27 cellular contexts compared by ENCODE assay signal in the genomic region with DNA sequence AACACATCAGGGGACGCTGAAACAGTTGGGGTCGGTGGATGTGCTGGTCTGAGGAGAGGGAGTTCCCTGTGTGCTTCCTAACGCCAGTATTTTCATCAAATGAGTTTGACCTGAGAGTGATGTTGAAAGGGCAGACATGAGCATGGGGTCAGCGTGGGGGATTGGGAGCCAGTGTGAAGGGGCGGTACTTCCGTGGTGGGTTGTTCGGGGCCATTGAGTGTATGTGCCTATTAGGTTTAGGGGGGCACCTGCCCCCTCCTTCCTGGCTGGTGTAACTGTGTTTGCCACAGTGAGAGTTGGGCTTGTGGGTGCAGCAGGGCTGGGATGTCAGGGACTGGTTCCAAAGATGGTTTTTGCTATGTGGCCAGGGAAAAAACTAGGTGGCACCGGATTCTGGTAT. TPM values are rescaled to one million over a fixed set of nuclear protein-coding genes. Genes with fewer than 3 reads are reported as not detected.
DNase-seq lines count a peak whose midpoint lies in the region; ATAC-seq, FAIRE-seq and TF ChIP-seq lines count a peak whose summit lies in the region.
"Had no signal": no experiment of that assay in that cellular context is flagged by ENCODE, and none has a peak within 500 bp of the region (broad histone marks: within the 10 kb centered on the region; RNA-seq: fewer than 3 reads in every experiment).

No MANE protein-coding gene starts in this region.

- H3K27me3 ChIP-seq in WERI-Rb-1 (ENCODE audit: insufficient read depth, low read depth, severe bottlenecking) (no peaks in the 10 kb centered on the region), H1 (replicated peaks in 1 of 4; ENCODE audit: control insufficient read depth in 3 of 4, extremely low read depth in 1 of 4, insufficient read depth in 3 of 4, low read length in 3 of 4) (no peaks in the 10 kb centered on the region; a peak in 1 of 7 replicates), neural progenitor cell (no peaks in the 10 kb centered on the region), thoracic aorta (replicated peaks; ENCODE audit: insufficient read depth) (no peaks in the 10 kb centered on the region), small intestine (ENCODE audit: control insufficient read depth in 2 of 2, insufficient read depth in 2 of 2, low read length in 2 of 2) (no peaks in the 10 kb centered on the region)
- H3K27me3 ChIP-seq: SJCRH30 had no signal

- no peak overlapping the region for H2BK5ac ChIP-seq in H1 (ENCODE audit: low read depth, low read length)

- no peaks in the 10 kb centered on the region for H3K79me1 ChIP-seq in H1 (ENCODE audit: low read depth, low read length)

- H3K4ac ChIP-seq in H1 (replicated peaks; ENCODE audit: insufficient read length, low read depth, low read length) = no peak overlapping the region

- TF ChIP-seq POLR2A in H1 (IDR thresholded peaks at IDR 0.05; ENCODE audit: control extremely low read depth in 1 of 2, low read depth in 2 of 2, low read length in 2 of 2) = no peak

- H2BK20ac ChIP-seq in H1 (ENCODE audit: low read length) = no peak overlapping the region

- H2BK12ac ChIP-seq in H1 (ENCODE audit: low read depth, low read length) = no peak overlapping the region; the same call in 1 of the 2 replicates

- no peak overlapping the region for H4K5ac ChIP-seq in H1 (ENCODE audit: insufficient read length, low read depth, low read length)

- peak overlapping the region; percentile 62 for H3K4me3 Mint-ChIP-seq in neural progenitor cell
- H3K4me3 Mint-ChIP-seq: activated B cell treated with CpG ODN at 0.5 μM for 24 hours; activated naive CD4-positive, alpha-beta T cell treated with anti-CD3 and anti-CD28 coated beads for 36 hours; activated T-cell treated with anti-CD3 and anti-CD28 coated beads, Interleukin-2, amount 50 U/mL, for 72 hours had no signal

- no peak overlapping the region for H2AFZ ChIP-seq in H1 (ENCODE audit: low read length)
- H2AFZ ChIP-seq in neural progenitor cell (replicated peaks) = no peak overlapping the region

- H3K27me3 Mint-ChIP-seq in neural progenitor cell (ENCODE audit: insufficient read depth, low read depth) = peaks cover 7% of the 10 kb centered on the region

- WGBS in H1 (ENCODE audit: extremely low coverage in 1 of 2, insufficient coverage in 1 of 2, insufficient read length in 1 of 2, insufficient replicate concordance in 2 of 2, low coverage in 1 of 2, low lambda C conversion rate in 2 of 2, missing lambda C conversion rate in 1 of 2), 2 experiments = 86% methylated on average over 8 of the region's 8 CpGs; no CpG with 5 or more reads in 1 of the 2 experiments
- 84 to 89% (median 87%) methylated on average over 8 of the region's 8 CpGs for WGBS in small intestine, 3 donors

- TF ChIP-seq RAD21 in H1 (IDR thresholded peaks at IDR 0.05 in 1 of 2, conservative IDR thresholded peaks at IDR 0.05 in 1 of 2; ENCODE audit: low read depth in 2 of 2, low read length in 2 of 2) = no peak

- POLR2A ChIA-PET in H1 (lab: Charles Lee; ENCODE audit: partially characterized antibody) = interaction anchor here (0.9 to 2.5 kb wide), 7 partner anchors 9 to 70 kb away, joined by 3 to 13 read pairs (median 4); no protein-coding TSS in a partner anchor

- DNase-seq in WERI-Rb-1 (no peak), H1 (ENCODE audit: low read depth in 1 of 2, low spot score in 2 of 2) (no peak), neural progenitor cell (ENCODE audit: low spot score) (no peak), thoracic aorta (ENCODE audit: low spot score) (no peak), small intestine (no peak), HTR-8/SVneo (ENCODE audit: insufficient read length, low spot score) (no peak)
- DNase-seq: central memory CD4-positive, alpha-beta T cell; DMS79 treated with DMSO at 0.1 percent for 48 hours; GF-D8; NCI-H2081 treated with DMSO at 0.1 percent for 48 hours; NCI-H345; stimulated activated naive CD4-positive, alpha-beta T cell treated with Interleukin-2 at 50 U/mL for 16 hours had no signal

- no peak overlapping the region; a peak in 1 of 7 replicates for H3K9ac ChIP-seq in H1 (replicated peaks in 1 of 4; ENCODE audit: extremely low read depth in 1 of 4, low read depth in 3 of 4, low read length in 3 of 4)
- no peak overlapping the region for H3K9ac ChIP-seq in neural progenitor cell

- H3K4me3 ChIP-seq in WERI-Rb-1 (ENCODE audit: low read depth, low read length) = no peak overlapping the region
- H3K4me3 ChIP-seq in H1 (ENCODE audit: extremely low read depth in 1 of 4, insufficient read depth in 2 of 4, low read depth in 3 of 4, low read length in 4 of 4) = no peak overlapping the region
- H3K4me3 ChIP-seq in neural progenitor cell = no peak overlapping the region
- no peak overlapping the region for H3K4me3 ChIP-seq in thoracic aorta
- no peak overlapping the region for H3K4me3 ChIP-seq in small intestine (ENCODE audit: low read depth in 1 of 2, low read length in 2 of 2)
- H3K4me3 ChIP-seq: lung, mucosa of descending colon, SJCRH30, tibial nerve had no signal

- no peak overlapping the region for H2BK15ac ChIP-seq in H1 (ENCODE audit: low read length)

- H3K36me3 ChIP-seq in WERI-Rb-1 (peaks cover 15% of the 10 kb centered on the region), H1 (ENCODE audit: control insufficient read depth in 2 of 4, insufficient read depth in 4 of 4, low read length in 3 of 4) (peaks cover 0 to 6% (median under 1%) of the 10 kb centered on the region in 4 experiments; a peak in 1 of 8 replicates), neural progenitor cell (no peaks in the 10 kb centered on the region), thoracic aorta (peaks cover 51% of the 10 kb centered on the region), small intestine (ENCODE audit: control insufficient read depth in 2 of 2, insufficient read depth in 2 of 2, low read length in 2 of 2) (no peaks in the 10 kb centered on the region)
- H3K36me3 ChIP-seq: tibial nerve had no signal

- H3K9me3 Mint-ChIP-seq in neural progenitor cell = no peaks in the 10 kb centered on the region
- H3K9me3 Mint-ChIP-seq: activated B cell treated with CpG ODN at 0.5 μM for 24 hours; activated naive CD4-positive, alpha-beta T cell treated with anti-CD3 and anti-CD28 coated beads for 36 hours; activated T-cell treated with anti-CD3 and anti-CD28 coated beads, Interleukin-2, amount 50 U/mL, for 72 hours had no signal

- no peak overlapping the region for H3K14ac ChIP-seq in H1 (ENCODE audit: insufficient read length)

- 0 out of 2 replicates have a peak overlapping the region, but pooled peaks have one; percentile 41 for H2AK5ac ChIP-seq in H1 (ENCODE audit: low read depth, low read length)

- H3K23me2 ChIP-seq in H1 (ENCODE audit: low read depth, low read length) = peaks cover 3% of the 10 kb centered on the region; the same call in 1 of the 2 replicates

- H4K91ac ChIP-seq in H1 (replicated peaks; ENCODE audit: insufficient read length, low read length) = no peak overlapping the region

- H3K4me2 ChIP-seq in H1 (ENCODE audit: insufficient read depth in 1 of 2, low read depth in 2 of 2, low read length in 2 of 2) = no peak overlapping the region
- H3K4me2 ChIP-seq in neural progenitor cell = no peak overlapping the region

- peak overlapping the region; percentile 19 for H3K27ac Mint-ChIP-seq in neural progenitor cell
- H3K27ac Mint-ChIP-seq: activated B cell treated with CpG ODN at 0.5 μM for 24 hours; activated naive CD4-positive, alpha-beta T cell treated with anti-CD3 and anti-CD28 coated beads for 36 hours; activated T-cell treated with anti-CD3 and anti-CD28 coated beads, Interleukin-2, amount 50 U/mL, for 72 hours had no signal

- H4K8ac ChIP-seq in H1 (ENCODE audit: extremely low read depth, insufficient read depth, low read length) = no peak overlapping the region

- H3F3A ChIP-seq in neural progenitor cell (ENCODE audit: low read depth) = peaks cover 17% of the 10 kb centered on the region

- H3K4me1 Mint-ChIP-seq in neural progenitor cell = peaks cover 37% of the 10 kb centered on the region
- H3K4me1 Mint-ChIP-seq: activated B cell treated with CpG ODN at 0.5 μM for 24 hours had no signal

- no peak overlapping the region for H2BK120ac ChIP-seq in H1 (replicated peaks; ENCODE audit: low read depth, low read length)

- H3K27ac ChIP-seq in WERI-Rb-1 = peak overlapping the region; percentile 90
- no peak overlapping the region for H3K27ac ChIP-seq in H1 (ENCODE audit: low read depth, low read length)
- no peak overlapping the region for H3K27ac ChIP-seq in neural progenitor cell
- peak overlapping the region; percentile 99 to 100 for H3K27ac ChIP-seq in thoracic aorta
- H3K27ac ChIP-seq in small intestine (ENCODE audit: low read depth in 1 of 2, low read length in 1 of 2) = no peak overlapping the region
- H3K27ac ChIP-seq: SJCRH30 had no signal

- TF ChIP-seq CTCF in WERI-Rb-1 (IDR thresholded peaks at IDR 0.05; ENCODE audit: low read depth, low read length) = no peak
- no peak for TF ChIP-seq CTCF in H1 (IDR thresholded peaks at IDR 0.05; ENCODE audit: control extremely low read depth in 1 of 3, insufficient read depth in 1 of 3, low read depth in 1 of 3, low read length in 3 of 3)
- no peak for TF ChIP-seq CTCF in neural progenitor cell (IDR thresholded peaks at IDR 0.05)
- no peak for TF ChIP-seq CTCF in thoracic aorta (IDR thresholded peaks at IDR 0.05)

- no peaks in the 10 kb centered on the region for H3K79me2 ChIP-seq in H1 (ENCODE audit: control insufficient read depth in 1 of 2, insufficient read depth in 2 of 2, low read length in 2 of 2)
- no peaks in the 10 kb centered on the region for H3K79me2 ChIP-seq in neural progenitor cell (ENCODE audit: low read depth)

- H3K36me3 Mint-ChIP-seq in neural progenitor cell = peaks cover 2% of the 10 kb centered on the region

- ATAC-seq in thoracic aorta (ENCODE audit: insufficient number of reproducible peaks, low FRiP score, low read depth) (no peak), HG02798 (IDR thresholded peaks at IDR 0.05; ENCODE audit: poor library complexity, unreplicated experiment) (no peak)

- H3K23ac ChIP-seq in H1 (ENCODE audit: insufficient read length) = no peak overlapping the region

- TF ChIP-seq EP300 in H1 (IDR thresholded peaks at IDR 0.05; ENCODE audit: borderline replicate concordance in 1 of 2, low read depth in 2 of 2, low read length in 2 of 2) = no peak

- FAIRE-seq in H1 (lab: Jason Lieb, UNC) = no peak
- FAIRE-seq in small intestine (lab: Jason Lieb, UNC) = no peak
- FAIRE-seq in HTR-8/SVneo (lab: Jason Lieb, UNC) = no peak
- FAIRE-seq: RCC 7860 had no signal

- H3K4me1 ChIP-seq in H1 (replicated peaks in 1 of 4; ENCODE audit: control insufficient read depth in 3 of 4, insufficient read depth in 4 of 4, low read length in 3 of 4) (peaks cover 9 to 24% (median 21%) of the 10 kb centered on the region in 4 experiments), neural progenitor cell (peaks cover 32% of the 10 kb centered on the region), thoracic aorta (ENCODE audit: control insufficient read depth in 1 of 2, low read depth in 2 of 2) (peaks cover 32 to 94% of the 10 kb centered on the region in 2 donors), small intestine (ENCODE audit: control insufficient read depth in 2 of 2, insufficient read depth in 1 of 2, low read depth in 1 of 2, low read length in 1 of 2) (no peaks in the 10 kb centered on the region)

- peaks cover 0 to 5% of the 10 kb centered on the region in 2 experiments for H4K20me1 ChIP-seq in H1 (replicated peaks in 1 of 2; ENCODE audit: control insufficient read depth in 1 of 2, insufficient read depth in 2 of 2, low read length in 2 of 2)
- no peaks in the 10 kb centered on the region for H4K20me1 ChIP-seq in neural progenitor cell (ENCODE audit: low read depth)

- no peak overlapping the region for H3K56ac ChIP-seq in H1 (replicated peaks; ENCODE audit: insufficient read length, low read depth, low read length)

- CTCF ChIA-PET in H1 (lab: Charles Lee; ENCODE audit: partially characterized antibody) = interaction anchor here (0.7 to 113.1 kb wide), 13 partner anchors 1 to 226 kb away, joined by 3 to 7248 read pairs (median 5); partner anchors contain the start of genes ASIC4, CHPF, DES and GMPPA

- no peak overlapping the region for H3K18ac ChIP-seq in H1 (ENCODE audit: extremely low read depth, low read length)

- H3K9me3 ChIP-seq in WERI-Rb-1 (ENCODE audit: severe bottlenecking) = no peaks in the 10 kb centered on the region
- H3K9me3 ChIP-seq in H1 (ENCODE audit: insufficient read depth in 2 of 2, low read depth in 1 of 2, low read length in 1 of 2) = no peaks in the 10 kb centered on the region
- no peaks in the 10 kb centered on the region for H3K9me3 ChIP-seq in neural progenitor cell (ENCODE audit: low read depth)
- H3K9me3 ChIP-seq in thoracic aorta = no peaks in the 10 kb centered on the region
- H3K9me3 ChIP-seq in small intestine (ENCODE audit: control insufficient read depth, low read depth) = no peaks in the 10 kb centered on the region
- H3K9me3 ChIP-seq: Caco-2, mucosa of descending colon, SJCRH30, tibial nerve had no signal

RNA-seq across cellular contexts. Expression of gene SPEG, which starts 24.4 kb away (rescaled TPM):
- total RNA-seq in H1 (2021; fragmentation: NEBNext Ultra II Directional; extraction: Animal tissue kit (Norgen Biotek cat#: 25700)) = 32.0 and 36.7 TPM in 2 replicates
- polyA plus RNA-seq in H1 (2011; rRNA removed) = 19.9 and 37.1 TPM in 2 replicates
- polyA plus RNA-seq in H1 (2011; cell fraction: cytosol; rRNA removed) = 41.0 TPM
- 98.6 TPM for polyA plus RNA-seq in H1 (2011; cell fraction: nucleus; rRNA removed)
- polyA plus RNA-seq in H1 (2012, experiment 1 of 2) = 20.0 to 41.3 TPM (median 36.9 TPM) in 4 replicates
- polyA plus RNA-seq in H1 (2012, experiment 2 of 2) = 18.5 TPM
- 41.2 TPM for polyA plus RNA-seq in H1 (2013, experiment 1 of 2)
- polyA plus RNA-seq in H1 (2013, experiment 2 of 2) = 36.3 TPM
- polyA minus RNA-seq in H1 (2011; rRNA and poly(A)+ RNA removed) = 7.1 and 12.4 TPM in 2 replicates
- 13.4 TPM for polyA minus RNA-seq in H1 (2011; cell fraction: cytosol; rRNA and poly(A)+ RNA removed)
- polyA minus RNA-seq in H1 (2011; cell fraction: nucleus; rRNA and poly(A)+ RNA removed) = 39.5 TPM
- 5.6 and 18.4 TPM in 2 replicates for total RNA-seq in neural progenitor cell (ENCODE audit: low replicate concordance)
- total RNA-seq in thoracic aorta = 100 to 1,000 TPM; 426 to 455 TPM
- 10 to 100 TPM in 1 of 3 donors, 1 to 10 TPM in 1, under 1 TPM in 1; 0.45 to 15.7 (median 4.6) TPM for polyA plus RNA-seq in small intestine

RNA-seq across cellular contexts. Expression of gene GMPPA, which starts 39.7 kb away (rescaled TPM):
- 34.3 and 35.3 TPM in 2 replicates for total RNA-seq in H1 (2021; fragmentation: NEBNext Ultra II Directional; extraction: Animal tissue kit (Norgen Biotek cat#: 25700))
- 98.8 and 101 TPM in 2 replicates for polyA plus RNA-seq in H1 (2011; rRNA removed)
- polyA plus RNA-seq in H1 (2011; cell fraction: cytosol; rRNA removed) = 59.0 TPM
- 133 TPM for polyA plus RNA-seq in H1 (2011; cell fraction: nucleus; rRNA removed)
- 32.8 to 43.7 TPM (median 41.5 TPM) in 4 replicates for polyA plus RNA-seq in H1 (2012, experiment 1 of 2)
- 53.9 TPM for polyA plus RNA-seq in H1 (2012, experiment 2 of 2)
- polyA plus RNA-seq in H1 (2013, experiment 1 of 2) = 32.4 TPM
- polyA plus RNA-seq in H1 (2013, experiment 2 of 2) = 31.6 TPM
- 67.3 and 79.3 TPM in 2 replicates for polyA minus RNA-seq in H1 (2011; rRNA and poly(A)+ RNA removed)
- 24.6 TPM for polyA minus RNA-seq in H1 (2011; cell fraction: cytosol; rRNA and poly(A)+ RNA removed)
- polyA minus RNA-seq in H1 (2011; cell fraction: nucleus; rRNA and poly(A)+ RNA removed) = 26.1 TPM
- 23.8 and 49.3 TPM in 2 replicates for total RNA-seq in neural progenitor cell (ENCODE audit: low replicate concordance)
- 10 to 100 TPM; 30.5 to 56.5 TPM for total RNA-seq in thoracic aorta
- 10 to 100 TPM; 52.6 to 63.5 (median 59.3) TPM for polyA plus RNA-seq in small intestine

RNA-seq across cellular contexts. Expression of gene DES, which starts 40.8 kb away (rescaled TPM):
- 1.5 and 1.8 TPM in 2 replicates for total RNA-seq in H1 (2021; fragmentation: NEBNext Ultra II Directional; extraction: Animal tissue kit (Norgen Biotek cat#: 25700))
- polyA plus RNA-seq in H1 (2011; rRNA removed) (3.8 and 4.3 TPM in 2 replicates), small intestine (100 to 1,000 TPM in 1 of 3 donors, 10 to 100 TPM in 2; 24.6 to 178 (median 99.4) TPM)
- polyA plus RNA-seq in H1 (2011; cell fraction: cytosol; rRNA removed) = 5.0 TPM
- 3.5 TPM for polyA plus RNA-seq in H1 (2011; cell fraction: nucleus; rRNA removed)
- polyA plus RNA-seq in H1 (2012, experiment 1 of 2) = 2.0 to 3.8 TPM (median 3.0 TPM) in 4 replicates
- 1.8 TPM for polyA plus RNA-seq in H1 (2012, experiment 2 of 2)
- polyA plus RNA-seq in H1 (2013, experiment 1 of 2) = 1.2 TPM
- 2.2 TPM for polyA plus RNA-seq in H1 (2013, experiment 2 of 2)
- polyA minus RNA-seq in H1 (2011; rRNA and poly(A)+ RNA removed) = 7.1 and 14.3 TPM in 2 replicates
- 5.7 TPM for polyA minus RNA-seq in H1 (2011; cell fraction: cytosol; rRNA and poly(A)+ RNA removed)
- polyA minus RNA-seq in H1 (2011; cell fraction: nucleus; rRNA and poly(A)+ RNA removed) = 2.7 TPM
- total RNA-seq in neural progenitor cell (ENCODE audit: low replicate concordance) (0.31 TPM in 1 of 2 replicates, not detected in the other), thoracic aorta (100 to 1,000 TPM; 146 to 302 TPM)
- total RNA-seq: activated B cell treated with CpG ODN at 0.5 μM for 24 hours; activated naive CD4-positive, alpha-beta T cell treated with anti-CD3 and anti-CD28 coated beads for 36 hours; Caco-2; dermis blood vessel endothelial cell; glomerular endothelial cell had no signal
- polyA plus RNA-seq: keratinocyte, neural cell had no signal

RNA-seq across cellular contexts. Expression of gene ASIC4, which starts 55.3 kb away (rescaled TPM):
- total RNA-seq in H1 (2021; fragmentation: NEBNext Ultra II Directional; extraction: Animal tissue kit (Norgen Biotek cat#: 25700)) = 0.19 and 0.22 TPM in 2 replicates
- polyA plus RNA-seq in H1 (2011; rRNA removed) (0.12 and 0.30 TPM in 2 replicates), small intestine (under 1 TPM in 1 of 3 donors, not detected in 2; 0.04 TPM)
- polyA plus RNA-seq in H1 (2011; cell fraction: cytosol; rRNA removed) = 0.18 TPM
- polyA plus RNA-seq in H1 (2011; cell fraction: nucleus; rRNA removed) = 0.96 TPM
- 0.11 to 0.42 TPM (median 0.36 TPM) in 3 of 4 replicates, not detected in the other for polyA plus RNA-seq in H1 (2012, experiment 1 of 2)
- polyA plus RNA-seq in H1 (2012, experiment 2 of 2) = 0.05 TPM
- 0.06 TPM for polyA plus RNA-seq in H1 (2013, experiment 1 of 2)
- 0.13 TPM for polyA plus RNA-seq in H1 (2013, experiment 2 of 2)
- 0.12 and 0.22 TPM in 2 replicates for polyA minus RNA-seq in H1 (2011; rRNA and poly(A)+ RNA removed)
- polyA minus RNA-seq in H1 (2011; cell fraction: cytosol; rRNA and poly(A)+ RNA removed) = not detected
- polyA minus RNA-seq in H1 (2011; cell fraction: nucleus; rRNA and poly(A)+ RNA removed) = 0.50 TPM
- total RNA-seq in neural progenitor cell (ENCODE audit: low replicate concordance) (0.26 and 2.4 TPM in 2 replicates), thoracic aorta (under 1 TPM in 1 of 2 donors, not detected in 1; 0.41 TPM)
- total RNA-seq: activated B cell treated with CpG ODN at 0.5 μM for 24 hours; activated naive CD4-positive, alpha-beta T cell treated with anti-CD3 and anti-CD28 coated beads for 36 hours; dermis blood vessel endothelial cell; glomerular endothelial cell had no signal
- polyA plus RNA-seq: fibroblast of lung, keratinocyte had no signal

Comparison
In these comparisons a context has a peak if more than half of its experiments do, and no peak if none do; other contexts are left out.
1. H3K27ac ChIP-seq: peak in WERI-Rb-1 (single experiment) and thoracic aorta (2 of 2); none in H1 (single experiment), neural progenitor cell (single experiment) and small intestine (0 of 2).
2. RNA of gene SPEG, which starts 24.4 kb away (total RNA-seq): 426 to 455 TPM in thoracic aorta; 32.0 to 36.7 TPM in H1 and 5.6 to 18.4 TPM in neural progenitor cell; every median in the first group is over 10 times any median in the second.
3. RNA of gene DES, which starts 40.8 kb away (total RNA-seq): 146 to 302 TPM in thoracic aorta; 1.5 to 1.8 TPM in H1 and 0.31 TPM in neural progenitor cell; every median in the first group is over 10 times any median in the second.